In the genomic region with DNA sequence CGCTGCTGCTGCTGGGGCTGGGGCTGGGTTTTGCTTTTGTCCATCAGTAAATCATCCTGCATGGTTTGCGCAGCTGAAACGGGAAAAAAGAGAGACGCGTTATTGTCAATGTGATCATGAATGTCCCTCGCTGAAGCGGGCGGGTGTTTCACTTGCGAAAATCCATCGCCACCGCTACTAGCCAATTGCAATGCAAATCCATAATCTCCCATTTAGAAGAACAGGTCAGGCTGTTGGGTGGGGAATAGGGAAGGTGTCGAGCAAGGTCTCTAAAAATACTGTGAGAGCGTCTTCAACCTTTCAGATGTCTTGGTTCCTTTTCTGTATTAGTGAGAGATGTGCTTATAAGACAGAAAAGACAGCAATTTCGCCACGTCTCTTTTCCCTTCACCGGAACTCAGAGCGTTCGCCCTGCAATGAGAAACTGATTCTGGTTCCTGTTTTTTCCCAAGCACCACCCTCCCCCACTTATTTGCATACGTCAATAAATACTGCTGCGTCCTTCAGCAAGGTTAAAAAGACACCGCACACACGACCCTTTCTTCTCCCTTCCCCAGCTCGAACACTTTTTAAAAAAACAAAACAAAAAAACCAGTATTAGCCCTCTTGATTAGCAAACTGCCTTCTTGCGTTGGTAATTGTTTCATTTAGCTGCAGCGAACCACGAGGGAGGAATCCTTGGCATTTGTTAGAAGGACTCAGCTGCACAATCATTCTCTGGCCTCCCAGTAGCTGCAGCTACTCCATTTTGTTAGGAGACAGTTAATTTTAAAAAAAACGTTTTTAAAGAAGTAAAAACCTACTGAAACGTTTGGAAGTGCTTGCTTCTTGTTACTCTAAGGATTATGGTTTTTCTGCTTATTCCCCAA, we compare ENCODE assay signal across 1 cellular context.
TF ChIP-seq lines count a peak whose summit lies in the region.

No MANE protein-coding gene starts in this region.

TF ChIP-seq in SK-N-SH treated with all-trans-retinoic acid at 6 μM for 48 hours, 23 proteins besides CTCF, POLR2A, EP300 and RAD21 (continued from another document):
- TF ChIP-seq, protein P1, sequence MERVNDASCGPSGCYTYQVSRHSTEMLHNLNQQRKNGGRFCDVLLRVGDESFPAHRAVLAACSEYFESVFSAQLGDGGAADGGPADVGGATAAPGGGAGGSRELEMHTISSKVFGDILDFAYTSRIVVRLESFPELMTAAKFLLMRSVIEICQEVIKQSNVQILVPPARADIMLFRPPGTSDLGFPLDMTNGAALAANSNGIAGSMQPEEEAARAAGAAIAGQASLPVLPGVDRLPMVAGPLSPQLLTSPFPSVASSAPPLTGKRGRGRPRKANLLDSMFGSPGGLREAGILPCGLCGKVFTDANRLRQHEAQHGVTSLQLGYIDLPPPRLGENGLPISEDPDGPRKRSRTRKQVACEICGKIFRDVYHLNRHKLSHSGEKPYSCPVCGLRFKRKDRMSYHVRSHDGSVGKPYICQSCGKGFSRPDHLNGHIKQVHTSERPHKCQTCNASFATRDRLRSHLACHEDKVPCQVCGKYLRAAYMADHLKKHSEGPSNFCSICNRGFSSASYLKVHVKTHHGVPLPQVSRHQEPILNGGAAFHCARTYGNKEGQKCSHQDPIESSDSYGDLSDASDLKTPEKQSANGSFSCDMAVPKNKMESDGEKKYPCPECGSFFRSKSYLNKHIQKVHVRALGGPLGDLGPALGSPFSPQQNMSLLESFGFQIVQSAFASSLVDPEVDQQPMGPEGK (CRISPR knock-in tag; IDR thresholded peaks at IDR 0.05; ENCODE audit: borderline replicate concordance) = no peak
- TF ChIP-seq PPARA (CRISPR knock-in tag; IDR thresholded peaks at IDR 0.05; ENCODE audit: borderline replicate concordance) (no peak), TOX (CRISPR knock-in tag; IDR thresholded peaks at IDR 0.05; ENCODE audit: borderline replicate concordance) (no peak), ZNF70 (CRISPR knock-in tag; IDR thresholded peaks at IDR 0.05) (no peak), OSR1 (CRISPR knock-in tag; IDR thresholded peaks at IDR 0.05) (no peak)
- TF ChIP-seq, protein P2, sequence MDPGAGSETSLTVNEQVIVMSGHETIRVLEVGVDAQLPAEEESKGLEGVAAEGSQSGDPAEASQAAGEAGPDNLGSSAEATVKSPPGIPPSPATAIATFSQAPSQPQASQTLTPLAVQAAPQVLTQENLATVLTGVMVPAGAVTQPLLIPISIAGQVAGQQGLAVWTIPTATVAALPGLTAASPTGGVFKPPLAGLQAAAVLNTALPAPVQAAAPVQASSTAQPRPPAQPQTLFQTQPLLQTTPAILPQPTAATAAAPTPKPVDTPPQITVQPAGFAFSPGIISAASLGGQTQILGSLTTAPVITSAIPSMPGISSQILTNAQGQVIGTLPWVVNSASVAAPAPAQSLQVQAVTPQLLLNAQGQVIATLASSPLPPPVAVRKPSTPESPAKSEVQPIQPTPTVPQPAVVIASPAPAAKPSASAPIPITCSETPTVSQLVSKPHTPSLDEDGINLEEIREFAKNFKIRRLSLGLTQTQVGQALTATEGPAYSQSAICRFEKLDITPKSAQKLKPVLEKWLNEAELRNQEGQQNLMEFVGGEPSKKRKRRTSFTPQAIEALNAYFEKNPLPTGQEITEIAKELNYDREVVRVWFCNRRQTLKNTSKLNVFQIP (CRISPR knock-in tag; IDR thresholded peaks at IDR 0.05; ENCODE audit: borderline replicate concordance, low read depth) = no peak
